Comparison of ENCODE assay signal across 11 cellular contexts in the genomic region with DNA sequence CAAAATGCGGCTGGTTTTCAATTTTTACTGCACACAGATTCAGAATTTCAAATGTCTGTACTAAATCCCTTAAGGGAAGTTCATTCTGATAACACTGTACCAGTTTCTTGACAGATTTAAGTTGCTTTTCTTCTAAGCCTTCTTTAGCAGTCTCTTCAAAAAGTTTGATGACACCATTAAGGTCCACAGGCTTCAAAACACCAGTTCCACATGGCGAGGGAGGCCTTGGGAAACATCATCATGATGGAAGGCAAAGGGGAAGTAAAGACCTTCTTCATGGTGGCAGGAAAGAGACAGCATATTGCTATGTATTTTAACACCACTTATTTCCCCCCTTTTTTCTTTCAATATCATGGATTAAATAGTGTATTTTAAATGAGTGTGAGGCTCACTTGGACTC. TPM values are rescaled to one million over a fixed set of nuclear protein-coding genes. Genes with fewer than 3 reads are reported as not detected.
DNase-seq lines count a peak whose midpoint lies in the region; ATAC-seq and TF ChIP-seq lines count a peak whose summit lies in the region.
"Had no signal": no experiment of that assay in that cellular context is flagged by ENCODE, and none has a peak within 500 bp of the region (broad histone marks: within the 10 kb centered on the region; RNA-seq: fewer than 3 reads in every experiment).

No MANE protein-coding gene starts in this region.

- H3K36me3 ChIP-seq in muscle layer of duodenum (ENCODE audit: control insufficient read depth in 1 of 2, insufficient read depth in 2 of 2, low read length in 2 of 2): peaks cover 14 to 17% of the 10 kb centered on the region in 2 donors

- CTCF ChIA-PET in CD4-positive, alpha-beta T cell (lab: Charles Lee): interaction anchor here (1.6 kb wide), 1 partner anchor 28 kb away, joined by 4 read pairs; no protein-coding TSS in a partner anchor

- no peaks in the 10 kb centered on the region for H3K4me1 ChIP-seq in muscle layer of duodenum (ENCODE audit: control insufficient read depth in 1 of 2, insufficient read depth in 2 of 2, low read length in 2 of 2)

- TF ChIP-seq CTCF in CD4-positive, alpha-beta T cell (IDR thresholded peaks at IDR 0.05): no peak
- no peak for TF ChIP-seq CTCF in HFFc6 (IDR thresholded peaks at IDR 0.05)

- peak overlapping the region; percentile 91 for H3K27ac Mint-ChIP-seq in CD4-positive, alpha-beta T cell
- peak overlapping the region; percentile 79 for H3K27ac Mint-ChIP-seq in HFFc6
- peak overlapping the region; percentile 97 for H3K27ac Mint-ChIP-seq in activated naive CD8-positive, alpha-beta T cell
- H3K27ac Mint-ChIP-seq: endodermal cell had no signal

- no peak overlapping the region for H3K4me3 ChIP-seq in muscle layer of duodenum (ENCODE audit: low read depth in 1 of 2, low read length in 2 of 2)

- no peak for ATAC-seq in CD4-positive, alpha-beta T cell (ENCODE audit: poor library complexity)
- ATAC-seq in GM18502 (IDR thresholded peaks at IDR 0.05; ENCODE audit: poor library complexity, unreplicated experiment): no peak

- H3K9me3 ChIP-seq in CD4-positive, alpha-beta T cell (ENCODE audit: control insufficient read depth, low read length): no peaks in the 10 kb centered on the region
- no peaks in the 10 kb centered on the region for H3K9me3 ChIP-seq in muscle layer of duodenum (ENCODE audit: control insufficient read depth in 1 of 2, low read length in 2 of 2)

- peaks cover 59% of the 10 kb centered on the region for H3K36me3 Mint-ChIP-seq in CD4-positive, alpha-beta T cell (ENCODE audit: low read depth)
- peaks cover 33% of the 10 kb centered on the region for H3K36me3 Mint-ChIP-seq in HFFc6 (ENCODE audit: low read depth)
- peaks cover 35% of the 10 kb centered on the region for H3K36me3 Mint-ChIP-seq in activated naive CD8-positive, alpha-beta T cell

- intact Hi-C loops in CD4-positive, alpha-beta T cell (cut with DNase I, micrococcal nuclease): loop anchor here (1.0 to 2.0 kb wide), 5 partner anchors 9 to 50 kb away; a partner anchor contains a TSS

- H3K9me3 Mint-ChIP-seq in CD4-positive, alpha-beta T cell: no peaks in the 10 kb centered on the region
- no peaks in the 10 kb centered on the region for H3K9me3 Mint-ChIP-seq in HFFc6
- H3K9me3 Mint-ChIP-seq in activated naive CD8-positive, alpha-beta T cell (ENCODE audit: low read depth): no peaks in the 10 kb centered on the region
- H3K9me3 Mint-ChIP-seq: endodermal cell had no signal

- H3K27ac ChIP-seq in CD4-positive, alpha-beta T cell (ENCODE audit: low read depth, low read length): peak overlapping the region; percentile 86
- H3K27ac ChIP-seq in muscle layer of duodenum (ENCODE audit: low read length): peak overlapping the region; percentile 10

- DNase-seq in CD4-positive, alpha-beta T cell: no peak
- no peak for DNase-seq in HFFc6
- DNase-seq in cerebellar nuclear complex (lab: John Stamatoyannopoulos, UW): no peak
- DNase-seq in NCI-H1436 treated with DMSO at 0.1 percent for 48 hours (lab: John Stamatoyannopoulos, UW): no peak
- no peak for DNase-seq in NCI-H2107 treated with DMSO at 0.1 percent for 48 hours (lab: John Stamatoyannopoulos, UW; ENCODE audit: unreplicated experiment)
- DNase-seq: NCI-H2171 treated with DMSO at 0.1 percent for 48 hours had no signal

- peak overlapping the region; percentile 71 for H3K4me3 Mint-ChIP-seq in CD4-positive, alpha-beta T cell
- peak overlapping the region; percentile 53 for H3K4me3 Mint-ChIP-seq in HFFc6
- H3K4me3 Mint-ChIP-seq in activated naive CD8-positive, alpha-beta T cell: peak overlapping the region; percentile 69
- H3K4me3 Mint-ChIP-seq: endodermal cell had no signal

- POLR2A ChIA-PET in CD4-positive, alpha-beta T cell (lab: Charles Lee): interaction anchor here (0.6 to 4.0 kb wide), 5 partner anchors 11 to 25 kb away, joined by 3 to 32 read pairs (median 4); a partner anchor contains a TSS

- no peaks in the 10 kb centered on the region for H3K27me3 ChIP-seq in CD4-positive, alpha-beta T cell (ENCODE audit: control insufficient read depth, insufficient read depth, low read length)
- H3K27me3 ChIP-seq in muscle layer of duodenum (ENCODE audit: low read depth, low read length): no peaks in the 10 kb centered on the region

- H3K4me1 Mint-ChIP-seq in CD4-positive, alpha-beta T cell (ENCODE audit: low read depth): peaks cover 82% of the 10 kb centered on the region
- peaks cover 68% of the 10 kb centered on the region for H3K4me1 Mint-ChIP-seq in HFFc6 (ENCODE audit: low read depth)
- H3K4me1 Mint-ChIP-seq in activated naive CD8-positive, alpha-beta T cell (ENCODE audit: low read depth): peaks cover 84% of the 10 kb centered on the region

- H3K27me3 Mint-ChIP-seq in CD4-positive, alpha-beta T cell: no peaks in the 10 kb centered on the region
- no peaks in the 10 kb centered on the region for H3K27me3 Mint-ChIP-seq in HFFc6 (ENCODE audit: insufficient read depth)
- no peaks in the 10 kb centered on the region for H3K27me3 Mint-ChIP-seq in activated naive CD8-positive, alpha-beta T cell

RNA-seq across cellular contexts. Expression of a gene that starts 24.5 kb away (rescaled TPM):
- 100 to 1,000 TPM; 424 to 434 TPM for total RNA-seq in CD4-positive, alpha-beta T cell
- 10 to 100 TPM; 18.2 to 26.2 (median 21.7) TPM for total RNA-seq in HFFc6 (2021; fragmentation: NEBNext Ultra II Directional; extraction: Animal tissue kit (Norgen Biotek cat#: 25700))

RNA-seq across cellular contexts. Expression of a gene that starts 52.2 kb away (rescaled TPM):
- total RNA-seq in CD4-positive, alpha-beta T cell: not detected
- total RNA-seq in HFFc6 (2021; fragmentation: NEBNext Ultra II Directional; extraction: Animal tissue kit (Norgen Biotek cat#: 25700)): not detected
- total RNA-seq: endodermal cell, H4 had no signal

Comparison
In these comparisons a context has a peak if more than half of its experiments do, and no peak if none do; other contexts are left out.
1. RNA of a gene that starts 24.5 kb away (total RNA-seq): 424 to 434 TPM in CD4-positive, alpha-beta T cell; 18.2 to 26.2 TPM in HFFc6; every median in the first group is over 10 times any median in the second.
2. Peak in every context shown above with its lines, with median percentiles within 50 percentile points of each other: H3K27ac Mint-ChIP-seq and H3K4me3 Mint-ChIP-seq.